ENCODE assay signal across 1 cellular context in the genomic region with DNA sequence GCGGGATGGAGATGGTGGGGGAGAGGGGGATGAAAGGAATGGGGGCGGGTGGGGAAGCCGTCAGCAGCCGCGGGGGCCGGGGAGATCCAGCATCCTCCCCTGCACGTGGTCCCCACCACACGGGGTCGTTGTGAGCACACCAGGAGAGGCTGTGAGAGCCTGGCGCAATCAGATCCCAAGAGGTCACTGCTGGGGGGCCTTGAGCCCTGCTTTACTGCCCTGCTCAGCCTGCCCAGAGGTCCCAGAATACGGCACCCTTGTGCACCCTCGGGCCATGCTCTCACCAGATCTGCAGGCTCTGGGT.
A peak's percentile ranks its signal among the peaks of the same experiment; 100 is the strongest.
TF ChIP-seq lines count a peak whose summit lies in the region.

No MANE protein-coding gene starts in this region.

TF ChIP-seq in HepG2, 621 proteins besides CTCF, POLR2A, EP300 and RAD21 (continued from another document):
- TF ChIP-seq, protein P1, sequence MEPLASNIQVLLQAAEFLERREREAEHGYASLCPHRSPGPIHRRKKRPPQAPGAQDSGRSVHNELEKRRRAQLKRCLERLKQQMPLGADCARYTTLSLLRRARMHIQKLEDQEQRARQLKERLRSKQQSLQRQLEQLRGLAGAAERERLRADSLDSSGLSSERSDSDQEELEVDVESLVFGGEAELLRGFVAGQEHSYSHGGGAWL (CRISPR knock-in tag; IDR thresholded peaks at IDR 0.05), result no peak
- no peak for TF ChIP-seq DNMT1 (CRISPR knock-in tag; IDR thresholded peaks at IDR 0.05)
- no peak for TF ChIP-seq GPN1 (CRISPR knock-in tag; IDR thresholded peaks at IDR 0.05; ENCODE audit: borderline replicate concordance)
- TF ChIP-seq, protein P2, sequence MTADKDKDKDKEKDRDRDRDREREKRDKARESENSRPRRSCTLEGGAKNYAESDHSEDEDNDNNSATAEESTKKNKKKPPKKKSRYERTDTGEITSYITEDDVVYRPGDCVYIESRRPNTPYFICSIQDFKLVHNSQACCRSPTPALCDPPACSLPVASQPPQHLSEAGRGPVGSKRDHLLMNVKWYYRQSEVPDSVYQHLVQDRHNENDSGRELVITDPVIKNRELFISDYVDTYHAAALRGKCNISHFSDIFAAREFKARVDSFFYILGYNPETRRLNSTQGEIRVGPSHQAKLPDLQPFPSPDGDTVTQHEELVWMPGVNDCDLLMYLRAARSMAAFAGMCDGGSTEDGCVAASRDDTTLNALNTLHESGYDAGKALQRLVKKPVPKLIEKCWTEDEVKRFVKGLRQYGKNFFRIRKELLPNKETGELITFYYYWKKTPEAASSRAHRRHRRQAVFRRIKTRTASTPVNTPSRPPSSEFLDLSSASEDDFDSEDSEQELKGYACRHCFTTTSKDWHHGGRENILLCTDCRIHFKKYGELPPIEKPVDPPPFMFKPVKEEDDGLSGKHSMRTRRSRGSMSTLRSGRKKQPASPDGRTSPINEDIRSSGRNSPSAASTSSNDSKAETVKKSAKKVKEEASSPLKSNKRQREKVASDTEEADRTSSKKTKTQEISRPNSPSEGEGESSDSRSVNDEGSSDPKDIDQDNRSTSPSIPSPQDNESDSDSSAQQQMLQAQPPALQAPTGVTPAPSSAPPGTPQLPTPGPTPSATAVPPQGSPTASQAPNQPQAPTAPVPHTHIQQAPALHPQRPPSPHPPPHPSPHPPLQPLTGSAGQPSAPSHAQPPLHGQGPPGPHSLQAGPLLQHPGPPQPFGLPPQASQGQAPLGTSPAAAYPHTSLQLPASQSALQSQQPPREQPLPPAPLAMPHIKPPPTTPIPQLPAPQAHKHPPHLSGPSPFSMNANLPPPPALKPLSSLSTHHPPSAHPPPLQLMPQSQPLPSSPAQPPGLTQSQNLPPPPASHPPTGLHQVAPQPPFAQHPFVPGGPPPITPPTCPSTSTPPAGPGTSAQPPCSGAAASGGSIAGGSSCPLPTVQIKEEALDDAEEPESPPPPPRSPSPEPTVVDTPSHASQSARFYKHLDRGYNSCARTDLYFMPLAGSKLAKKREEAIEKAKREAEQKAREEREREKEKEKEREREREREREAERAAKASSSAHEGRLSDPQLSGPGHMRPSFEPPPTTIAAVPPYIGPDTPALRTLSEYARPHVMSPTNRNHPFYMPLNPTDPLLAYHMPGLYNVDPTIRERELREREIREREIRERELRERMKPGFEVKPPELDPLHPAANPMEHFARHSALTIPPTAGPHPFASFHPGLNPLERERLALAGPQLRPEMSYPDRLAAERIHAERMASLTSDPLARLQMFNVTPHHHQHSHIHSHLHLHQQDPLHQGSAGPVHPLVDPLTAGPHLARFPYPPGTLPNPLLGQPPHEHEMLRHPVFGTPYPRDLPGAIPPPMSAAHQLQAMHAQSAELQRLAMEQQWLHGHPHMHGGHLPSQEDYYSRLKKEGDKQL (CRISPR knock-in tag; IDR thresholded peaks at IDR 0.05; ENCODE audit: low read depth), result no peak
- no peak for TF ChIP-seq ZBTB7B (CRISPR knock-in tag; IDR thresholded peaks at IDR 0.05)
- TF ChIP-seq, protein P3, sequence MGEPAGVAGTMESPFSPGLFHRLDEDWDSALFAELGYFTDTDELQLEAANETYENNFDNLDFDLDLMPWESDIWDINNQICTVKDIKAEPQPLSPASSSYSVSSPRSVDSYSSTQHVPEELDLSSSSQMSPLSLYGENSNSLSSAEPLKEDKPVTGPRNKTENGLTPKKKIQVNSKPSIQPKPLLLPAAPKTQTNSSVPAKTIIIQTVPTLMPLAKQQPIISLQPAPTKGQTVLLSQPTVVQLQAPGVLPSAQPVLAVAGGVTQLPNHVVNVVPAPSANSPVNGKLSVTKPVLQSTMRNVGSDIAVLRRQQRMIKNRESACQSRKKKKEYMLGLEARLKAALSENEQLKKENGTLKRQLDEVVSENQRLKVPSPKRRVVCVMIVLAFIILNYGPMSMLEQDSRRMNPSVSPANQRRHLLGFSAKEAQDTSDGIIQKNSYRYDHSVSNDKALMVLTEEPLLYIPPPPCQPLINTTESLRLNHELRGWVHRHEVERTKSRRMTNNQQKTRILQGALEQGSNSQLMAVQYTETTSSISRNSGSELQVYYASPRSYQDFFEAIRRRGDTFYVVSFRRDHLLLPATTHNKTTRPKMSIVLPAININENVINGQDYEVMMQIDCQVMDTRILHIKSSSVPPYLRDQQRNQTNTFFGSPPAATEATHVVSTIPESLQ (CRISPR knock-in tag; conservative IDR thresholded peaks at IDR 0.05), result no peak
- TF ChIP-seq ZNF121 (CRISPR knock-in tag; IDR thresholded peaks at IDR 0.05), result 0 out of 2 replicates have a peak, but pooled peaks have one; percentile 11
- TF ChIP-seq, protein P4, sequence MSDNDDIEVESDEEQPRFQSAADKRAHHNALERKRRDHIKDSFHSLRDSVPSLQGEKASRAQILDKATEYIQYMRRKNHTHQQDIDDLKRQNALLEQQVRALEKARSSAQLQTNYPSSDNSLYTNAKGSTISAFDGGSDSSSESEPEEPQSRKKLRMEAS (IDR thresholded peaks at IDR 0.05), result 0 out of 2 replicates have a peak, but pooled peaks have one; percentile 25
- TF ChIP-seq ADNP (CRISPR knock-in tag; IDR thresholded peaks at IDR 0.05), result no peak
- TF ChIP-seq NONO (IDR thresholded peaks at IDR 0.05), result no peak
- TF ChIP-seq NONO (CRISPR knock-in tag; conservative IDR thresholded peaks at IDR 0.05), result no peak
- no peak for TF ChIP-seq ZNF333 (CRISPR knock-in tag; IDR thresholded peaks at IDR 0.05; ENCODE audit: borderline replicate concordance)
- TF ChIP-seq, protein P5, sequence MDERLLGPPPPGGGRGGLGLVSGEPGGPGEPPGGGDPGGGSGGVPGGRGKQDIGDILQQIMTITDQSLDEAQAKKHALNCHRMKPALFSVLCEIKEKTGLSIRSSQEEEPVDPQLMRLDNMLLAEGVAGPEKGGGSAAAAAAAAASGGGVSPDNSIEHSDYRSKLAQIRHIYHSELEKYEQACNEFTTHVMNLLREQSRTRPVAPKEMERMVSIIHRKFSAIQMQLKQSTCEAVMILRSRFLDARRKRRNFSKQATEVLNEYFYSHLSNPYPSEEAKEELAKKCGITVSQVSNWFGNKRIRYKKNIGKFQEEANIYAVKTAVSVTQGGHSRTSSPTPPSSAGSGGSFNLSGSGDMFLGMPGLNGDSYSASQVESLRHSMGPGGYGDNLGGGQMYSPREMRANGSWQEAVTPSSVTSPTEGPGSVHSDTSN (CRISPR knock-in tag; IDR thresholded peaks at IDR 0.05), result no peak
- TF ChIP-seq HIVEP1 (CRISPR knock-in tag; IDR thresholded peaks at IDR 0.05), result no peak
- TF ChIP-seq, protein P6, sequence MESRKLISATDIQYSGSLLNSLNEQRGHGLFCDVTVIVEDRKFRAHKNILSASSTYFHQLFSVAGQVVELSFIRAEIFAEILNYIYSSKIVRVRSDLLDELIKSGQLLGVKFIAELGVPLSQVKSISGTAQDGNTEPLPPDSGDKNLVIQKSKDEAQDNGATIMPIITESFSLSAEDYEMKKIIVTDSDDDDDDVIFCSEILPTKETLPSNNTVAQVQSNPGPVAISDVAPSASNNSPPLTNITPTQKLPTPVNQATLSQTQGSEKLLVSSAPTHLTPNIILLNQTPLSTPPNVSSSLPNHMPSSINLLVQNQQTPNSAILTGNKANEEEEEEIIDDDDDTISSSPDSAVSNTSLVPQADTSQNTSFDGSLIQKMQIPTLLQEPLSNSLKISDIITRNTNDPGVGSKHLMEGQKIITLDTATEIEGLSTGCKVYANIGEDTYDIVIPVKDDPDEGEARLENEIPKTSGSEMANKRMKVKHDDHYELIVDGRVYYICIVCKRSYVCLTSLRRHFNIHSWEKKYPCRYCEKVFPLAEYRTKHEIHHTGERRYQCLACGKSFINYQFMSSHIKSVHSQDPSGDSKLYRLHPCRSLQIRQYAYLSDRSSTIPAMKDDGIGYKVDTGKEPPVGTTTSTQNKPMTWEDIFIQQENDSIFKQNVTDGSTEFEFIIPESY (CRISPR knock-in tag; IDR thresholded peaks at IDR 0.05), result no peak
- TF ChIP-seq MZF1 (CRISPR knock-in tag; IDR thresholded peaks at IDR 0.05; ENCODE audit: borderline replicate concordance), result no peak
- TF ChIP-seq ZNF670 (CRISPR knock-in tag; IDR thresholded peaks at IDR 0.05; ENCODE audit: borderline replicate concordance), result no peak
- peak; percentile 51; the same call in 1 of the 2 replicates for TF ChIP-seq MYC (CRISPR knock-in tag; IDR thresholded peaks at IDR 0.05; ENCODE audit: borderline replicate concordance)
- no peak for TF ChIP-seq SPEN (CRISPR knock-in tag; IDR thresholded peaks at IDR 0.05; ENCODE audit: low read depth)
- TF ChIP-seq STAG1 (CRISPR knock-in tag; IDR thresholded peaks at IDR 0.05), result peak; percentile 85
- TF ChIP-seq KMT2B (CRISPR knock-in tag; IDR thresholded peaks at IDR 0.05), result no peak
TF ChIP-seq in HepG2: peak in this region for 11.
